In the genomic region with DNA sequence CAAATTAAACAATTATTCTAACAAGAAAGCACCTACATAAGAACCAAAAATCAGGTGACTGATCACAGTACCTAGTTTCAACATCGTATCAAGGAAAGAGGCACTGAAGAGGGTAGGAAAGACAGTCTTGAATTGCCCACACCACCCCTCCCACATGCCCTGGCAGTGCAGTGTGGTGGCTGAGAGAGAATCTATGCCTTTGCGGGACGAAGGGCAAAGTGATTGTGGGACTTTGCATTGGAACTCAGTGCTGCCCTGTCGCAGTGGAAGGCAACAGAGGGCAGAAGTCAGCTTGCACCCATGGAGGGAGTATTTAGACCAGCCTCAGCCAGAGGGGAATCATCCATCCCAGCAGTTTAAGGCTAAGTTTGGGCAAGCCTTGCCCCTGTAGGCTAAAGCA, we compare ENCODE assay signal across 2 cellular contexts.
TF ChIP-seq lines count a peak whose summit lies in the region.

No MANE protein-coding gene starts in this region.

TF ChIP-seq in IMR-90, 13 proteins besides CTCF, POLR2A, EP300 and RAD21:
- TF ChIP-seq FOS (IDR thresholded peaks at IDR 0.05; ENCODE audit: low read depth, low read length) = no peak
- no peak for TF ChIP-seq RFX5 (IDR thresholded peaks at IDR 0.05; ENCODE audit: low read depth, low read length)
- no peak for TF ChIP-seq RCOR1 (IDR thresholded peaks at IDR 0.05; ENCODE audit: insufficient replicate concordance, low read length)
- TF ChIP-seq MXI1 (IDR thresholded peaks at IDR 0.05; ENCODE audit: borderline replicate concordance, low read depth, low read length) = no peak
- TF ChIP-seq MAFK (IDR thresholded peaks at IDR 0.05; ENCODE audit: low read depth, low read length) = no peak
- no peak for TF ChIP-seq MAZ (IDR thresholded peaks at IDR 0.05; ENCODE audit: borderline replicate concordance, low read depth, low read length)
- TF ChIP-seq ELK1 (IDR thresholded peaks at IDR 0.05; ENCODE audit: borderline replicate concordance, low read depth, low read length) = no peak
- TF ChIP-seq, protein P1, sequence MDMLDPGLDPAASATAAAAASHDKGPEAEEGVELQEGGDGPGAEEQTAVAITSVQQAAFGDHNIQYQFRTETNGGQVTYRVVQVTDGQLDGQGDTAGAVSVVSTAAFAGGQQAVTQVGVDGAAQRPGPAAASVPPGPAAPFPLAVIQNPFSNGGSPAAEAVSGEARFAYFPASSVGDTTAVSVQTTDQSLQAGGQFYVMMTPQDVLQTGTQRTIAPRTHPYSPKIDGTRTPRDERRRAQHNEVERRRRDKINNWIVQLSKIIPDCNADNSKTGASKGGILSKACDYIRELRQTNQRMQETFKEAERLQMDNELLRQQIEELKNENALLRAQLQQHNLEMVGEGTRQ (IDR thresholded peaks at IDR 0.05; ENCODE audit: low read depth, low read length) = no peak
- no peak for TF ChIP-seq SMC3 (IDR thresholded peaks at IDR 0.05; ENCODE audit: low read depth, low read length)
- TF ChIP-seq CEBPB (IDR thresholded peaks at IDR 0.05; ENCODE audit: low read depth, low read length) = no peak
- no peak for TF ChIP-seq BHLHE40 (IDR thresholded peaks at IDR 0.05; ENCODE audit: low read depth, low read length)
- no peak for TF ChIP-seq CHD1 (IDR thresholded peaks at IDR 0.05; ENCODE audit: low read depth, low read length)
- TF ChIP-seq NFE2L2 (IDR thresholded peaks at IDR 0.05; ENCODE audit: low read depth, low read length) = no peak

TF ChIP-seq in H1, 55 proteins besides CTCF, POLR2A, EP300 and RAD21:
- TF ChIP-seq JUN (IDR thresholded peaks at IDR 0.05; ENCODE audit: low read depth, low read length) (no peak), GTF2F1 (IDR thresholded peaks at IDR 0.05; ENCODE audit: borderline replicate concordance, low read depth, low read length) (no peak), SIX5 (IDR thresholded peaks at IDR 0.05; ENCODE audit: low read depth, low read length) (no peak), ASH2L (IDR thresholded peaks at IDR 0.05; ENCODE audit: low read length) (no peak), KDM1A (IDR thresholded peaks at IDR 0.05; ENCODE audit: borderline replicate concordance, low read length) (no peak), RXRA (IDR thresholded peaks at IDR 0.05; ENCODE audit: insufficient read depth, low read depth, low read length) (no peak), TCF12 (IDR thresholded peaks at IDR 0.05; ENCODE audit: low read depth, low read length) (no peak), TEAD4 (IDR thresholded peaks at IDR 0.05; ENCODE audit: low read depth, low read length) (no peak), POU5F1 (IDR thresholded peaks at IDR 0.05; ENCODE audit: low read depth, low read length) (no peak), JUND (IDR thresholded peaks at IDR 0.05; ENCODE audit: low read length) (no peak), RNF2 (IDR thresholded peaks at IDR 0.05; ENCODE audit: borderline replicate concordance, low read depth, low read length, missing control alignments, poor library complexity, severe bottlenecking) (no peak)
- TF ChIP-seq, protein P2, sequence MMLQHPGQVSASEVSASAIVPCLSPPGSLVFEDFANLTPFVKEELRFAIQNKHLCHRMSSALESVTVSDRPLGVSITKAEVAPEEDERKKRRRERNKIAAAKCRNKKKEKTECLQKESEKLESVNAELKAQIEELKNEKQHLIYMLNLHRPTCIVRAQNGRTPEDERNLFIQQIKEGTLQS (IDR thresholded peaks at IDR 0.05; ENCODE audit: insufficient read depth, low read depth, low read length) = no peak
- TF ChIP-seq, protein P3, sequence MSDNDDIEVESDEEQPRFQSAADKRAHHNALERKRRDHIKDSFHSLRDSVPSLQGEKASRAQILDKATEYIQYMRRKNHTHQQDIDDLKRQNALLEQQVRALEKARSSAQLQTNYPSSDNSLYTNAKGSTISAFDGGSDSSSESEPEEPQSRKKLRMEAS (IDR thresholded peaks at IDR 0.05) = no peak
